In genomic region chr12:85278598-85279448, GRCh38 we compare ENCODE assay signal across 1 cellular context.
TF ChIP-seq lines count a peak whose summit lies in the region.

No MANE protein-coding gene starts in this region.

TF ChIP-seq in neural cell, 6 proteins besides CTCF, POLR2A, EP300 and RAD21 (continued from another document):
- no peak for TF ChIP-seq REST (IDR thresholded peaks at IDR 0.05; ENCODE audit: borderline replicate concordance)
- no peak for TF ChIP-seq SMC3 (conservative IDR thresholded peaks at IDR 0.05; ENCODE audit: poor library complexity)
